ENCODE assay signal across 15 cellular contexts in the genomic region with DNA sequence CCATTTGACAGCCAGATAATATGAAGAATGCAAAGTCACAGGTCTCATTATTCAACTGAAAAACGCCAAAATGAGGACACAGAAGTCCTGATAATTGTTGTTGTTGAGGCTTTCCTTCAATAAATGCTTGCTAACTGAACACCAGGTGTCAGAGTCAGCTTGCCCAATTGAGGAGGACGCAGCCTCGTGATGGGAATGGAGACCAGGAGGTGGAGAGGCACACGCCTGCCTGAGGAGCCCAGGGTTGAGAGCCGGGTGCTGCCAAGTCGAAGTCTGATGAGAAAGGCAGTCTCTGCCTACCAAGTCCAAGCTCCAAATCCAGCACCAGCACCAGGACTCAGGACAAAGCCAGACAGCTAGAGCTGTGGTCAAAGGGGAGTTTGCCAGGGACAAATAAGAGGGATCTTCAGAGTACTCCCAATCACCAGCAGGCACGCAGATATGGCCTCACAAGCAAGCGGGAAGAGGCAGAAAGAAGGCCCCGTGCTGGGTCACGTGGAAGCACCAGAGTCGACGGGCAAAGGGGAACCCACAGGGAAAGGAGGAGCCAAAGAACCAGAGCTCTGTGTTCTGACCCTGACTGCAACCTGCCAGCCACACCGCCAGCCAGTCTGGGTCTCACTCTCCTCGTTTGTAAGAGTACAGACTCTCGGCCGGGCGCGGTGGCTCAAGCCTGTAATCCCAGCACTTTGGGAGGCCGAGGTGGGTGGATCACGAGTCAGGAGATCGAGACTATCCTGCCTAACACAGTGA. TPM values are rescaled to one million over a fixed set of nuclear protein-coding genes. Genes with fewer than 3 reads are reported as not detected.
DNase-seq lines count a peak whose midpoint lies in the region; ATAC-seq, FAIRE-seq and TF ChIP-seq lines count a peak whose summit lies in the region.
"Had no signal": no experiment of that assay in that cellular context is flagged by ENCODE, and none has a peak within 500 bp of the region (broad histone marks: within the 10 kb centered on the region; RNA-seq: fewer than 3 reads in every experiment).

No MANE protein-coding gene starts in this region.

- H4K20me1 ChIP-seq in keratinocyte (ENCODE audit: control insufficient read depth, extremely low read depth, insufficient read depth, low read length): peaks cover 5% of the 10 kb centered on the region

- no peak for DNase-seq in stimulated activated naive CD8-positive, alpha-beta T cell treated with anti-CD3 and anti-CD28 coated beads, Interleukin-15, amount 100 ng/mL, for 72 hours
- DNase-seq in RWPE1 (ENCODE audit: low spot score) (no peak), keratinocyte (ENCODE audit: low read depth, low spot score) (no peak), NCI-H774 (lab: John Stamatoyannopoulos, UW) (no peak), NCI-H2171 treated with DMSO at 0.1 percent for 48 hours (lab: John Stamatoyannopoulos, UW) (no peak), NCI-H1436 treated with DMSO at 0.1 percent for 48 hours (lab: John Stamatoyannopoulos, UW) (no peak)
- no peak for DNase-seq in NK-92 treated with Interleukin-12 subunit alpha and Interleukin-12 subunit beta, amount 100 ng/mL, for 24 hours (lab: John Stamatoyannopoulos, UW)
- DNase-seq: activated CD8-positive, alpha-beta memory T cell treated with anti-CD3 and anti-CD28 coated beads, Interleukin-2, amount 50 U/mL, for 4 hours; DMS79 treated with DMSO at 0.1 percent for 48 hours; effector CD4-positive, alpha-beta T cell; immature natural killer cell; stimulated activated CD4-positive, alpha-beta T cell treated with anti-CD3 and anti-CD28 coated beads, Interleukin-1b, Interleukin-23, amount 100 ng/mL, for 48 hours; uterus had no signal

- TF ChIP-seq CTCF in RWPE1 (conservative IDR thresholded peaks at IDR 0.05; ENCODE audit: low read depth) (no peak), keratinocyte (optimal IDR thresholded peaks at IDR 0.05 in 1 of 3, IDR thresholded peaks at IDR 0.05 in 1 of 3, conservative IDR thresholded peaks at IDR 0.05 in 1 of 3; ENCODE audit: extremely low read depth in 1 of 3, insufficient read depth in 2 of 3, low read length in 3 of 3) (no peak)

- H3K9me1 ChIP-seq in keratinocyte (ENCODE audit: control insufficient read depth, extremely low read depth, insufficient read depth, low read length): no peaks in the 10 kb centered on the region

- H3K36me3 Mint-ChIP-seq in stimulated activated naive CD8-positive, alpha-beta T cell treated with anti-CD3 and anti-CD28 coated beads, Interleukin-15, Interleukin-2, amounts not matched to agents 100 ng/mL and 50 ng/mL, for 24 hours (ENCODE audit: low read depth): peaks cover 11% of the 10 kb centered on the region

- no peak for ATAC-seq in stimulated activated naive CD8-positive, alpha-beta T cell treated with anti-CD3 and anti-CD28 coated beads, Interleukin-15, amount 100 ng/mL, for 72 hours

- CTCF ChIA-PET in RWPE1 (lab: Yijun Ruan, JAX): no interaction called here

- POLR2A ChIA-PET in RWPE1 (lab: Yijun Ruan, JAX; ENCODE audit: low non-redundant PET): interaction anchor here (0.5 kb wide), 1 partner anchor 9 kb away, joined by 3 read pairs; no protein-coding TSS in a partner anchor

- no peaks in the 10 kb centered on the region for H3K9me3 ChIP-seq in keratinocyte (ENCODE audit: control insufficient read depth, low read depth, low read length)
- H3K9me3 ChIP-seq: uterus had no signal

- H3K27me3 ChIP-seq in keratinocyte (ENCODE audit: control insufficient read depth, extremely low read depth, insufficient read depth, low read length): no peaks in the 10 kb centered on the region
- H3K27me3 ChIP-seq: uterus had no signal

- H3K36me3 ChIP-seq in keratinocyte (ENCODE audit: control insufficient read depth in 2 of 2, extremely low read depth in 1 of 2, insufficient read depth in 2 of 2, low read length in 2 of 2): no peaks in the 10 kb centered on the region
- H3K36me3 ChIP-seq: uterus had no signal

- peak overlapping the region; percentile 35 for H3K27ac ChIP-seq in RWPE1
- H3K27ac ChIP-seq in keratinocyte (ENCODE audit: control insufficient read depth, insufficient read depth, low read length): no peak overlapping the region
- H3K27ac ChIP-seq: uterus had no signal

- H3K27me3 Mint-ChIP-seq in stimulated activated naive CD8-positive, alpha-beta T cell treated with anti-CD3 and anti-CD28 coated beads, Interleukin-15, Interleukin-2, amounts not matched to agents 100 ng/mL and 50 ng/mL, for 24 hours: no peaks in the 10 kb centered on the region
- H3K27me3 Mint-ChIP-seq in stimulated activated naive CD8-positive, alpha-beta T cell treated with anti-CD3 and anti-CD28 coated beads, Interleukin-15, amount 100 ng/mL, for 72 hours: no peaks in the 10 kb centered on the region

- peak overlapping the region; percentile 16 for H3K27ac Mint-ChIP-seq in stimulated activated naive CD8-positive, alpha-beta T cell treated with anti-CD3 and anti-CD28 coated beads, Interleukin-15, Interleukin-2, amounts not matched to agents 100 ng/mL and 50 ng/mL, for 24 hours
- H3K27ac Mint-ChIP-seq in stimulated activated naive CD8-positive, alpha-beta T cell treated with anti-CD3 and anti-CD28 coated beads, Interleukin-15, amount 100 ng/mL, for 72 hours: peak overlapping the region in 1 of 2 donors; percentile 71

- H3K9ac ChIP-seq in keratinocyte (ENCODE audit: control insufficient read depth, extremely low read depth, insufficient read depth, low read length): no peak overlapping the region

- peak; percentile 73 for FAIRE-seq in keratinocyte (lab: Jason Lieb, UNC)
- FAIRE-seq: TTC549 had no signal

- H3K4me1 ChIP-seq in keratinocyte (ENCODE audit: control insufficient read depth, extremely low read depth, insufficient read depth, low read length): peaks cover 9% of the 10 kb centered on the region
- H3K4me1 ChIP-seq: uterus had no signal

- no peak overlapping the region for H2AFZ ChIP-seq in keratinocyte (ENCODE audit: control insufficient read depth, low read length)

- H3K4me3 ChIP-seq in keratinocyte (ENCODE audit: control insufficient read depth in 2 of 3, extremely low read depth in 1 of 3, insufficient read depth in 2 of 3, low read depth in 1 of 3, low read length in 3 of 3): no peak overlapping the region
- H3K4me3 ChIP-seq: uterus had no signal

- peaks cover 59% of the 10 kb centered on the region for H3K79me2 ChIP-seq in keratinocyte (ENCODE audit: control insufficient read depth, insufficient read depth, low read length)

- dilution Hi-C loops in keratinocyte (cut with MboI; ENCODE audit: extremely low pct_ligation_motif_present, low sequenced_read_pairs): no loop called here

- no peaks in the 10 kb centered on the region for H3K9me3 Mint-ChIP-seq in stimulated activated naive CD8-positive, alpha-beta T cell treated with anti-CD3 and anti-CD28 coated beads, Interleukin-15, Interleukin-2, amounts not matched to agents 100 ng/mL and 50 ng/mL, for 24 hours
- no peaks in the 10 kb centered on the region for H3K9me3 Mint-ChIP-seq in stimulated activated naive CD8-positive, alpha-beta T cell treated with anti-CD3 and anti-CD28 coated beads, Interleukin-15, amount 100 ng/mL, for 72 hours
- H3K9me3 Mint-ChIP-seq: immature natural killer cell had no signal

- H3K4me1 Mint-ChIP-seq in stimulated activated naive CD8-positive, alpha-beta T cell treated with anti-CD3 and anti-CD28 coated beads, Interleukin-15, Interleukin-2, amounts not matched to agents 100 ng/mL and 50 ng/mL, for 24 hours (ENCODE audit: low read depth): peaks cover 53% of the 10 kb centered on the region
- H3K4me1 Mint-ChIP-seq in stimulated activated naive CD8-positive, alpha-beta T cell treated with anti-CD3 and anti-CD28 coated beads, Interleukin-15, amount 100 ng/mL, for 72 hours: peaks cover 50% of the 10 kb centered on the region

- no peak overlapping the region for H3K4me3 Mint-ChIP-seq in stimulated activated naive CD8-positive, alpha-beta T cell treated with anti-CD3 and anti-CD28 coated beads, Interleukin-15, Interleukin-2, amounts not matched to agents 100 ng/mL and 50 ng/mL, for 24 hours
- H3K4me3 Mint-ChIP-seq in stimulated activated naive CD8-positive, alpha-beta T cell treated with anti-CD3 and anti-CD28 coated beads, Interleukin-15, amount 100 ng/mL, for 72 hours: no peak overlapping the region

- H3K4me2 ChIP-seq in keratinocyte (ENCODE audit: control insufficient read depth, extremely low read depth, insufficient read depth, low read depth, low read length): no peak overlapping the region

RNA-seq across cellular contexts. Expression of a gene that starts 47.6 kb away (rescaled TPM):
- polyA plus RNA-seq in keratinocyte: 34.2 to 60.4 TPM (median 49.2 TPM) in 3 replicates
- polyA plus RNA-seq in keratinocyte (2011; ENCODE audit: low read depth): 7.2 TPM
- polyA plus RNA-seq in keratinocyte (2011; cell fraction: cytosol; rRNA removed): 42.3 and 47.9 TPM in 2 replicates
- 34.4 and 35.2 TPM in 2 replicates for polyA plus RNA-seq in keratinocyte (2011; cell fraction: nucleus; rRNA removed)
- polyA plus RNA-seq in keratinocyte (2012; ENCODE audit: low replicate concordance): 17.1 and 63.0 TPM in 2 replicates
- polyA minus RNA-seq in keratinocyte: 60.1 to 103 TPM (median 80.4 TPM) in 3 replicates
- 69.4 TPM for polyA minus RNA-seq in keratinocyte (2011; cell fraction: cytosol; rRNA and poly(A)+ RNA removed)
- polyA minus RNA-seq in keratinocyte (2011; cell fraction: nucleus; rRNA and poly(A)+ RNA removed): 39.7 and 54.4 TPM in 2 replicates
